Comparison of ENCODE assay signal across 9 cellular contexts in the genomic region with DNA sequence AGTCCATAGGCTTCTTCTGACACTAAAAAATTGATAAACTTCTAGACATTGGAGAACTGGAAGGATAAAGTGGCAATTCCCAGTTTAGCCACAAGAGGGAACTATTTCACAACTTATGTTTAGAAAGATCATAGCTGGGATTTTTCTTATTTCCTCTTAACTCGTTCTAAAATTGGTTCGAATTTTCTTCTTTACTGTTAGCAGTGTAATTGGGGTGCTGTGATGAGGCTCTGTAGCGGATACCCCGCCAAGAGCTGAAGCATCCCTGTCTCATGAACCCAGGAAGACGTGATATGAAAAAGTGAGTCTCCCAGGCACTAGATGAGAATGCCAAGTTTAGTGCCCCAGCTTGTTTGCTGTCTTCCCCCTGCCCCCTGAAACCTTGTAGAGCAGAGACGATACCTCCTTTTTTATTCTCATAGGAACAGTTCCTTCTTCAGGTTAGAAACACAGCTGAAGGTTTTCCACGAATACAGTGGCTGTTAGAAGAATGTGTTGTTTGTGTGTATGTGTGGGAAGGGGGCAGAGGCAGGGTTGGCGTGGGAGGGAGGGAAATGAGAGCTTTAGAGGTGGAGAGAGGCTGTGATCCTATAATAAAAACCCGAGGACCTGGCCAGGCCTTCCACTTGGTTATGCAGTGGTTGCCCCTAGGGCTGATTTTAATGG.
A peak's percentile ranks its signal among the peaks of the same experiment; 100 is the strongest.
DNase-seq lines count a peak whose midpoint lies in the region; ATAC-seq and TF ChIP-seq lines count a peak whose summit lies in the region.
"Had no signal": no experiment of that assay in that cellular context is flagged by ENCODE, and none has a peak within 500 bp of the region (broad histone marks: within the 10 kb centered on the region; RNA-seq: fewer than 3 reads in every experiment).

No MANE protein-coding gene starts in this region.

- no peaks in the 10 kb centered on the region; the same call in 1 of the 2 replicates for H3K27me3 ChIP-seq in GM06990 (replicated peaks; ENCODE audit: control insufficient read depth, insufficient read depth, low read length)
- no peaks in the 10 kb centered on the region for H3K27me3 ChIP-seq in gastroesophageal sphincter

- no peak overlapping the region for H3K27ac Mint-ChIP-seq in progenitor cell of endocrine pancreas

- ATAC-seq in gastroesophageal sphincter (no peak), HG02798 (IDR thresholded peaks at IDR 0.05; ENCODE audit: poor library complexity, unreplicated experiment) (no peak)

- no peaks in the 10 kb centered on the region for H3K36me3 Mint-ChIP-seq in progenitor cell of endocrine pancreas (ENCODE audit: insufficient read depth)
- H3K36me3 Mint-ChIP-seq: IgD-negative memory B cell had no signal

- H3K36me3 ChIP-seq in GM06990 (ENCODE audit: control insufficient read depth, insufficient read depth, low read length) (no peaks in the 10 kb centered on the region), gastroesophageal sphincter (no peaks in the 10 kb centered on the region)

- no peaks in the 10 kb centered on the region for H3K9me3 Mint-ChIP-seq in progenitor cell of endocrine pancreas (ENCODE audit: low read depth)
- H3K9me3 Mint-ChIP-seq: IgD-negative memory B cell had no signal

- TF ChIP-seq EP300 in gastroesophageal sphincter (IDR thresholded peaks at IDR 0.05), result no peak

- H3K4me3 Mint-ChIP-seq in progenitor cell of endocrine pancreas (ENCODE audit: low read depth), result peak overlapping the region; percentile 32

- H3K4me1 Mint-ChIP-seq in progenitor cell of endocrine pancreas (ENCODE audit: low read depth), result peaks cover 3% of the 10 kb centered on the region

- H3K27me3 Mint-ChIP-seq in progenitor cell of endocrine pancreas, result peaks cover 31% of the 10 kb centered on the region
- H3K27me3 Mint-ChIP-seq: IgD-negative memory B cell had no signal

- peak; percentile 43 for DNase-seq in ACHN
- DNase-seq in GM06990 (ENCODE audit: extremely low read depth, insufficient read length), result no peak
- DNase-seq in M059J (ENCODE audit: low read depth), result peak; percentile 36
- DNase-seq in progenitor cell of endocrine pancreas (ENCODE audit: low spot score, unreplicated experiment), result no peak
- no peak for DNase-seq in GF-D8 (lab: John Stamatoyannopoulos, UW)

- H3K4me1 ChIP-seq in gastroesophageal sphincter, result peaks cover 0 to 9% (median 4%) of the 10 kb centered on the region in 3 donors

- H3K4me3 ChIP-seq in GM06990 (replicated peaks; ENCODE audit: low read depth, low read length) (no peak overlapping the region), gastroesophageal sphincter (no peak overlapping the region)

- no peaks in the 10 kb centered on the region for H3K9me3 ChIP-seq in gastroesophageal sphincter

- in situ Hi-C loops in ACHN (cut with HindIII; ENCODE audit: low pct_ligation_motif_present, low pct_unique_long_range_greater_than_20kb, low sequenced_read_pairs), result no loop called here

- WGBS in gastroesophageal sphincter (ENCODE audit: low coverage in 1 of 2), 2 donors, result 0 to 9% methylated on average over 6 to 9 of the region's 9 CpGs

- TF ChIP-seq CTCF in GM06990 (IDR thresholded peaks at IDR 0.05; ENCODE audit: insufficient read depth, low read length, poor library complexity, severe bottlenecking) (peak; percentile 71), VCaP (conservative IDR thresholded peaks at IDR 0.05) (peak; percentile 81), gastroesophageal sphincter (IDR thresholded peaks at IDR 0.05) (peak; percentile 77 to 93 (median 84)), progenitor cell of endocrine pancreas (IDR thresholded peaks at IDR 0.05; ENCODE audit: unreplicated experiment) (peak; percentile 94)

- no peak for TF ChIP-seq POLR2A in gastroesophageal sphincter (IDR thresholded peaks at IDR 0.05)

- H3K27ac ChIP-seq in VCaP, result no peak overlapping the region
- no peak overlapping the region for H3K27ac ChIP-seq in gastroesophageal sphincter

Comparison
In these comparisons a context has a peak if more than half of its experiments do, and no peak if none do; other contexts are left out.
1. DNase-seq: peak in ACHN (single experiment) and M059J (single experiment); none in GM06990 (single experiment), progenitor cell of endocrine pancreas (single experiment) and GF-D8 (single experiment).
2. Peak in every context shown above with its lines, with median percentiles within 50 percentile points of each other: CTCF ChIP-seq.